ENCODE assay signal across 12 cellular contexts in genomic region chr3:156602424-156602823, GRCh38. TPM values are rescaled to one million over a fixed set of nuclear protein-coding genes. Genes with fewer than 3 reads are reported as not detected.
DNase-seq lines count a peak whose midpoint lies in the region; ATAC-seq and TF ChIP-seq lines count a peak whose summit lies in the region.
"Had no signal": no experiment of that assay in that cellular context is flagged by ENCODE, and none has a peak within 500 bp of the region (broad histone marks: within the 10 kb centered on the region; RNA-seq: fewer than 3 reads in every experiment).

No MANE protein-coding gene starts in this region.

- no peak for TF ChIP-seq EP300 in sigmoid colon (IDR thresholded peaks at IDR 0.05)

- ATAC-seq in GM18520 (IDR thresholded peaks at IDR 0.05; ENCODE audit: unreplicated experiment) (peak; percentile 47), GM21737 (IDR thresholded peaks at IDR 0.05; ENCODE audit: unreplicated experiment) (peak; percentile 48), RWPE2 (ENCODE audit: low read depth) (peak; percentile 62)

- intact Hi-C loops in tibial artery (cut with DNase I; ENCODE audit: low total_unique reads), result no loop called here
- intact Hi-C loops in sigmoid colon (cut with DNase I), result loop anchor here (5.0 kb wide), 1 partner anchor 480 kb away; no protein-coding TSS in a partner anchor

- TF ChIP-seq POLR2A in sigmoid colon (IDR thresholded peaks at IDR 0.05), result no peak

- H3K9me3 ChIP-seq in RWPE2 (ENCODE audit: severe bottlenecking), result no peaks in the 10 kb centered on the region
- no peaks in the 10 kb centered on the region for H3K9me3 ChIP-seq in tibial artery
- H3K9me3 ChIP-seq in sigmoid colon, result no peaks in the 10 kb centered on the region
- H3K9me3 ChIP-seq in hepatocyte (ENCODE audit: low read depth), result no peaks in the 10 kb centered on the region
- H3K9me3 ChIP-seq: SK-N-SH had no signal

- no peak overlapping the region for H2AFZ ChIP-seq in hepatocyte

- 76 to 88% methylated on average over 2 of the region's 2 CpGs for WGBS in sigmoid colon, 2 donors
- WGBS in hepatocyte (ENCODE audit: low lambda C conversion rate, missing lambda C conversion rate), result 95% methylated on average over 2 of the region's 2 CpGs

- H3K4me3 ChIP-seq in RWPE2 (ENCODE audit: severe bottlenecking) (no peak overlapping the region), tibial artery (no peak overlapping the region), sigmoid colon (no peak overlapping the region), hepatocyte (no peak overlapping the region)
- H3K4me3 ChIP-seq: skin epidermis had no signal

- peaks cover 17% of the 10 kb centered on the region for H3K4me1 ChIP-seq in RWPE2 (ENCODE audit: insufficient read depth, poor library complexity, severe bottlenecking)
- peaks cover 0 to 16% (median 3%) of the 10 kb centered on the region in 4 donors for H3K4me1 ChIP-seq in tibial artery
- peaks cover 0 to 47% (median 19%) of the 10 kb centered on the region in 4 donors for H3K4me1 ChIP-seq in sigmoid colon
- peaks cover 14% of the 10 kb centered on the region for H3K4me1 ChIP-seq in hepatocyte (ENCODE audit: insufficient read depth)

- no peaks in the 10 kb centered on the region for H3K9me2 ChIP-seq in hepatocyte (replicated peaks; ENCODE audit: insufficient read depth)
- H3K9me2 ChIP-seq: SK-N-SH had no signal

- DNase-seq in RWPE2 (ENCODE audit: low spot score) (no peak), kidney tubule cell (ENCODE audit: low spot score) (peak; percentile 91), HK-2 (ENCODE audit: unreplicated experiment) (no peak), tibial artery (no peak), sigmoid colon (no peak), hepatocyte (ENCODE audit: low spot score) (no peak)
- DNase-seq: activated naive CD4-positive, alpha-beta T cell treated with anti-CD3 and anti-CD28 coated beads, Interleukin-2, amount 50 U/mL, for 16 hours; NCI-H510A treated with DMSO at 0.1 percent for 48 hours; SK-N-SH had no signal

- no peaks in the 10 kb centered on the region for H3K36me3 ChIP-seq in RWPE2 (ENCODE audit: low read depth)
- no peaks in the 10 kb centered on the region for H3K36me3 ChIP-seq in tibial artery
- H3K36me3 ChIP-seq in sigmoid colon, result no peaks in the 10 kb centered on the region
- no peaks in the 10 kb centered on the region for H3K36me3 ChIP-seq in hepatocyte (replicated peaks; ENCODE audit: insufficient read depth, low read depth)

- peak overlapping the region; percentile 35 for H3K27ac ChIP-seq in RWPE2 (ENCODE audit: poor library complexity, severe bottlenecking)
- no peak overlapping the region for H3K27ac ChIP-seq in tibial artery
- H3K27ac ChIP-seq in sigmoid colon, result peak overlapping the region in 1 of 4 donors; percentile 86
- H3K27ac ChIP-seq in hepatocyte, result no peak overlapping the region
- H3K27ac ChIP-seq: skin epidermis had no signal

- no peaks in the 10 kb centered on the region for H4K20me1 ChIP-seq in hepatocyte (ENCODE audit: insufficient read depth, poor library complexity, severe bottlenecking)

- H3K27me3 ChIP-seq in RWPE2 (ENCODE audit: insufficient read depth, poor library complexity, severe bottlenecking) (no peaks in the 10 kb centered on the region), tibial artery (no peaks in the 10 kb centered on the region), sigmoid colon (no peaks in the 10 kb centered on the region), hepatocyte (no peaks in the 10 kb centered on the region)

- TF ChIP-seq CTCF in RWPE2 (IDR thresholded peaks at IDR 0.05; ENCODE audit: poor library complexity, severe bottlenecking) (no peak), tibial artery (IDR thresholded peaks at IDR 0.05) (no peak), sigmoid colon (IDR thresholded peaks at IDR 0.05) (no peak), hepatocyte (IDR thresholded peaks at IDR 0.05; ENCODE audit: poor library complexity) (no peak)

- no peaks in the 10 kb centered on the region for H3K79me2 ChIP-seq in hepatocyte

- H3K4me2 ChIP-seq in hepatocyte, result no peak overlapping the region
- H3K4me2 ChIP-seq: SK-N-SH had no signal

RNA-seq across cellular contexts. Expression of gene SSR3, which starts 47.5 kb away (rescaled TPM):
- total RNA-seq in sigmoid colon, result 100 to 1,000 TPM in 1 of 4 donors, 10 to 100 TPM in 3; 78.1 to 113 (median 90.4) TPM
- 100 to 1,000 TPM in 1 of 3 donors, 10 to 100 TPM in 2; 59.2 to 102 (median 61.9) TPM for polyA plus RNA-seq in sigmoid colon
- 176 and 189 TPM in 2 replicates for total RNA-seq in hepatocyte
- polyA plus RNA-seq in hepatocyte, result 221 and 271 TPM in 2 replicates
